ENCODE assay signal across 20 cellular contexts in genomic region chr3:71492969-71493368, GRCh38.
DNase-seq lines count a peak whose midpoint lies in the region; ATAC-seq and TF ChIP-seq lines count a peak whose summit lies in the region.
"Had no signal": no experiment of that assay in that cellular context is flagged by ENCODE, and none has a peak within 500 bp of the region (broad histone marks: within the 10 kb centered on the region; RNA-seq: fewer than 3 reads in every experiment).

No MANE protein-coding gene starts in this region.

- no peaks in the 10 kb centered on the region for H3K79me2 ChIP-seq in ACC112 (ENCODE audit: control insufficient read depth, insufficient read depth, low read length, unreplicated experiment)

- no peak for TF ChIP-seq CTCF in CD4-positive, alpha-beta T cell (IDR thresholded peaks at IDR 0.05)

- H3K4me1 ChIP-seq in ACC112 (ENCODE audit: control insufficient read depth, insufficient read depth, low read length, unreplicated experiment), result peaks cover 33% of the 10 kb centered on the region

- peak; percentile 38 for ATAC-seq in CD4-positive, alpha-beta T cell (ENCODE audit: poor library complexity)
- ATAC-seq in memory B cell (ENCODE audit: low read depth) (no peak), HG02970 (IDR thresholded peaks at IDR 0.05; ENCODE audit: low FRiP score, unreplicated experiment) (no peak)
- ATAC-seq: left colon had no signal

- no peak overlapping the region for H3K4me3 ChIP-seq in ACC112 (ENCODE audit: low read depth, low read length)
- H3K4me3 ChIP-seq: HAP-1 had no signal

- H3K27ac ChIP-seq in ACC112 (ENCODE audit: low read depth, low read length), result peak overlapping the region; percentile 30; the same call in 1 of the 2 replicates
- peak overlapping the region; percentile 88 for H3K27ac ChIP-seq in CD4-positive, alpha-beta T cell (ENCODE audit: low read depth, low read length)

- H3K36me3 Mint-ChIP-seq in CD4-positive, alpha-beta T cell (ENCODE audit: low read depth), result peaks cover 47% of the 10 kb centered on the region
- H3K36me3 Mint-ChIP-seq in activated T-helper 1 cell treated with anti-CD3 and anti-CD28 coated beads, Interleukin-12 subunit alpha, Interleukin-12 subunit beta, Interleukin-2, Interleukin-4 antibody, amounts not matched to agents 30 ng/mL and 10 ng/mL and 1 ng/mL, durations not matched to agents 14 hours and 24 hours and 36 hours (ENCODE audit: low read depth), result peaks cover 17% of the 10 kb centered on the region
- H3K36me3 Mint-ChIP-seq in memory B cell, result peaks cover 9% of the 10 kb centered on the region

- H3K27ac Mint-ChIP-seq in CD4-positive, alpha-beta T cell, result peak overlapping the region; percentile 95
- H3K27ac Mint-ChIP-seq in activated T-helper 1 cell treated with anti-CD3 and anti-CD28 coated beads, Interleukin-12 subunit alpha, Interleukin-12 subunit beta, Interleukin-2, Interleukin-4 antibody, amounts not matched to agents 30 ng/mL and 10 ng/mL and 1 ng/mL, durations not matched to agents 14 hours and 24 hours and 36 hours, result peak overlapping the region; percentile 89
- peak overlapping the region; percentile 31 for H3K27ac Mint-ChIP-seq in memory B cell
- H3K27ac Mint-ChIP-seq: progenitor cell of endocrine pancreas, type B pancreatic cell had no signal

- no peak for DNase-seq in CD4-positive, alpha-beta T cell
- no peak for DNase-seq in activated T-helper 1 cell treated with anti-CD3 and anti-CD28 coated beads, Interleukin-12 subunit alpha, Interleukin-12 subunit beta, Interleukin-2, Interleukin-4 antibody, amounts not matched to agents 30 ng/mL and 10 ng/mL and 1 ng/mL, durations not matched to agents 14 hours and 24 hours and 36 hours (ENCODE audit: low spot score)
- DNase-seq in memory B cell (ENCODE audit: low spot score in 2 of 2) (no peak), Kasumi-1 (lab: John Stamatoyannopoulos, UW) (no peak), NCI-H2081 treated with DMSO at 0.1 percent for 48 hours (lab: John Stamatoyannopoulos, UW) (no peak)
- DNase-seq: activated gamma-delta T cell treated with Interleukin-2 at 50 U/mL for 16 hours; left colon; NCI-H187; NCI-H345; NCI-H82; Right ventricle myocardium superior; stimulated activated CD4-positive, alpha-beta T cell treated with anti-CD3 and anti-CD28 coated beads, Interleukin-1b, Interleukin-23, amount 100 ng/mL, for 48 hours; stimulated activated naive CD4-positive, alpha-beta T cell treated with Interleukin-2 at 50 U/mL for 16 hours; SW 1271 had no signal

- peaks cover 3% of the 10 kb centered on the region for H3K9me3 Mint-ChIP-seq in CD4-positive, alpha-beta T cell
- peaks cover 18% of the 10 kb centered on the region for H3K9me3 Mint-ChIP-seq in activated T-helper 1 cell treated with anti-CD3 and anti-CD28 coated beads, Interleukin-12 subunit alpha, Interleukin-12 subunit beta, Interleukin-2, Interleukin-4 antibody, amounts not matched to agents 30 ng/mL and 10 ng/mL and 1 ng/mL, durations not matched to agents 14 hours and 24 hours and 36 hours
- peaks cover 5% of the 10 kb centered on the region for H3K9me3 Mint-ChIP-seq in memory B cell

- H2AFZ ChIP-seq in ACC112 (ENCODE audit: low read length, unreplicated experiment), result no peak overlapping the region

- H3K27me3 Mint-ChIP-seq in CD4-positive, alpha-beta T cell, result no peaks in the 10 kb centered on the region
- peaks cover 10% of the 10 kb centered on the region for H3K27me3 Mint-ChIP-seq in activated T-helper 1 cell treated with anti-CD3 and anti-CD28 coated beads, Interleukin-12 subunit alpha, Interleukin-12 subunit beta, Interleukin-2, Interleukin-4 antibody, amounts not matched to agents 30 ng/mL and 10 ng/mL and 1 ng/mL, durations not matched to agents 14 hours and 24 hours and 36 hours (ENCODE audit: insufficient read depth)
- H3K27me3 Mint-ChIP-seq in memory B cell, result no peaks in the 10 kb centered on the region
- H3K27me3 Mint-ChIP-seq: progenitor cell of endocrine pancreas, type B pancreatic cell had no signal

- H3K36me3 ChIP-seq in ACC112 (ENCODE audit: insufficient read depth, low read length), result peaks cover 9% of the 10 kb centered on the region; the same call in 1 of the 2 replicates

- peak overlapping the region; percentile 88 for H3K4me3 Mint-ChIP-seq in CD4-positive, alpha-beta T cell
- H3K4me3 Mint-ChIP-seq in activated T-helper 1 cell treated with anti-CD3 and anti-CD28 coated beads, Interleukin-12 subunit alpha, Interleukin-12 subunit beta, Interleukin-2, Interleukin-4 antibody, amounts not matched to agents 30 ng/mL and 10 ng/mL and 1 ng/mL, durations not matched to agents 14 hours and 24 hours and 36 hours, result peak overlapping the region; percentile 73
- H3K4me3 Mint-ChIP-seq in memory B cell, result no peak overlapping the region
- H3K4me3 Mint-ChIP-seq: neural crest cell, type B pancreatic cell had no signal

- peaks cover 93% of the 10 kb centered on the region for H3K4me1 Mint-ChIP-seq in CD4-positive, alpha-beta T cell (ENCODE audit: low read depth)
- H3K4me1 Mint-ChIP-seq in activated T-helper 1 cell treated with anti-CD3 and anti-CD28 coated beads, Interleukin-12 subunit alpha, Interleukin-12 subunit beta, Interleukin-2, Interleukin-4 antibody, amounts not matched to agents 30 ng/mL and 10 ng/mL and 1 ng/mL, durations not matched to agents 14 hours and 24 hours and 36 hours (ENCODE audit: low read depth), result peaks cover 76% of the 10 kb centered on the region
- peaks cover 22% of the 10 kb centered on the region for H3K4me1 Mint-ChIP-seq in memory B cell

- H3K27me3 ChIP-seq in ACC112 (ENCODE audit: insufficient read depth, low read length), result no peaks in the 10 kb centered on the region
- H3K27me3 ChIP-seq in CD4-positive, alpha-beta T cell (ENCODE audit: control insufficient read depth, insufficient read depth, low read length), result no peaks in the 10 kb centered on the region

- H3K9me3 ChIP-seq in CD4-positive, alpha-beta T cell (ENCODE audit: control insufficient read depth, low read length), result no peaks in the 10 kb centered on the region
- H3K9me3 ChIP-seq: HAP-1 had no signal

- intact Hi-C loops in CD4-positive, alpha-beta T cell (cut with DNase I, micrococcal nuclease), result loop anchor here in 1 of 2 experiments (2.0 to 5.0 kb wide), 7 partner anchors 20 to 481 kb away; no protein-coding TSS in a partner anchor
- intact Hi-C loops in activated T-helper 1 cell treated with anti-CD3 and anti-CD28 coated beads, Interleukin-12 subunit alpha, Interleukin-12 subunit beta, Interleukin-2, Interleukin-4 antibody, amounts not matched to agents 30 ng/mL and 10 ng/mL and 1 ng/mL, durations not matched to agents 14 hours and 24 hours and 36 hours (cut with micrococcal nuclease), result loop anchor here (1.0 to 5.0 kb wide), 8 partner anchors 49 to 481 kb away; no protein-coding TSS in a partner anchor

- POLR2A ChIA-PET in CD4-positive, alpha-beta T cell (lab: Charles Lee), result interaction anchor here (0.9 to 2.3 kb wide), 9 partner anchors 10 to 430 kb away, joined by 3 to 11 read pairs (median 3); no protein-coding TSS in a partner anchor

- CTCF ChIA-PET in CD4-positive, alpha-beta T cell (lab: Charles Lee), result no interaction called here

Comparison
In these comparisons a context has a peak if more than half of its experiments do, and no peak if none do; other contexts are left out.
1. H3K27ac Mint-ChIP-seq: peak in every context shown above with its lines; median percentile 95 in CD4-positive, alpha-beta T cell; 89 in activated T-helper 1 cell treated with anti-CD3 and anti-CD28 coated beads, Interleukin-12 subunit alpha, Interleukin-12 subunit beta, Interleukin-2, Interleukin-4 antibody, amounts not matched to agents 30 ng/mL and 10 ng/mL and 1 ng/mL, durations not matched to agents 14 hours and 24 hours and 36 hours; 31 in memory B cell.